ENCODE assay signal across 11 cellular contexts in genomic region chr15:93020976-93021772, GRCh38.
DNase-seq lines count a peak whose midpoint lies in the region; ATAC-seq, FAIRE-seq and TF ChIP-seq lines count a peak whose summit lies in the region.
"Had no signal": no experiment of that assay in that cellular context is flagged by ENCODE, and none has a peak within 500 bp of the region (broad histone marks: within the 10 kb centered on the region; RNA-seq: fewer than 3 reads in every experiment).

No MANE protein-coding gene starts in this region.

- no peaks in the 10 kb centered on the region for H3K27me3 ChIP-seq in effector memory CD4-positive, alpha-beta T cell (replicated peaks; ENCODE audit: control insufficient read depth, insufficient read depth, low read length, poor library complexity, severe bottlenecking)
- H3K27me3 ChIP-seq: breast epithelium had no signal

- H3K27ac Mint-ChIP-seq in brain: peak overlapping the region in 3 of 5 experiments; percentile 3 to 73 (median 23)

- no peak for TF ChIP-seq CTCF in brain (conservative IDR thresholded peaks at IDR 0.05)

- H3K4me1 Mint-ChIP-seq in brain: peaks cover 31% of the 10 kb centered on the region

- H3K9me3 Mint-ChIP-seq in brain: no peaks in the 10 kb centered on the region

- H3K27me3 Mint-ChIP-seq in brain: no peaks in the 10 kb centered on the region

- H3K9me3 ChIP-seq in effector memory CD4-positive, alpha-beta T cell (ENCODE audit: control insufficient read depth, low read length): no peaks in the 10 kb centered on the region
- H3K9me3 ChIP-seq: breast epithelium had no signal

- no peak for DNase-seq in NK-92 (lab: John Stamatoyannopoulos, UW; ENCODE audit: unreplicated experiment)
- no peak for DNase-seq in NCI-H446 (lab: John Stamatoyannopoulos, UW)
- no peak for DNase-seq in GM12891 (ENCODE audit: insufficient read length, low spot score)
- DNase-seq in effector memory CD4-positive, alpha-beta T cell: no peak
- DNase-seq: mesenchymal stem cell had no signal

- peaks cover 98% of the 10 kb centered on the region for H3K36me3 Mint-ChIP-seq in brain

- FAIRE-seq in GM12891 (lab: Jason Lieb, UNC): no peak

- H3K27ac ChIP-seq in effector memory CD4-positive, alpha-beta T cell (ENCODE audit: insufficient read depth, low read length, poor library complexity, severe bottlenecking): no peak overlapping the region
- H3K27ac ChIP-seq: breast epithelium, VCaP had no signal

- H3K4me3 Mint-ChIP-seq in brain: no peak overlapping the region

- H3K36me3 ChIP-seq in effector memory CD4-positive, alpha-beta T cell (ENCODE audit: control insufficient read depth, insufficient read depth, low read length): peaks cover 94% of the 10 kb centered on the region

- peak; percentile 86 for ATAC-seq in GM18858 (IDR thresholded peaks at IDR 0.05; ENCODE audit: unreplicated experiment)
- ATAC-seq in GM21390 (IDR thresholded peaks at IDR 0.05; ENCODE audit: unreplicated experiment): peak; percentile 91
- peak; percentile 53 for ATAC-seq in HG03103 (IDR thresholded peaks at IDR 0.05; ENCODE audit: low read depth, unreplicated experiment)

- H3K4me3 ChIP-seq in effector memory CD4-positive, alpha-beta T cell (ENCODE audit: insufficient read depth, low read depth, low read length, poor library complexity, severe bottlenecking): no peak overlapping the region
- H3K4me3 ChIP-seq: breast epithelium had no signal

- TF ChIP-seq POLR2A in GM12891 (IDR thresholded peaks at IDR 0.05; ENCODE audit: low read depth, low read length): no peak

- H3K4me1 ChIP-seq in effector memory CD4-positive, alpha-beta T cell (ENCODE audit: control insufficient read depth, insufficient read depth, low read length, poor library complexity, severe bottlenecking): no peaks in the 10 kb centered on the region
- H3K4me1 ChIP-seq: breast epithelium had no signal

TF ChIP-seq in GM12891, 5 proteins besides CTCF, POLR2A, EP300 and RAD21:
- no peak for TF ChIP-seq POU2F2 (IDR thresholded peaks at IDR 0.05; ENCODE audit: low read depth, low read length)
- TF ChIP-seq TAF1 (IDR thresholded peaks at IDR 0.05; ENCODE audit: low read depth, low read length): no peak
- TF ChIP-seq SPI1 (IDR thresholded peaks at IDR 0.05; ENCODE audit: low read depth, low read length): no peak
